ENCODE assay signal across 8 cellular contexts in genomic region chr1:8097077-8097799, GRCh38.
DNase-seq lines count a peak whose midpoint lies in the region; ATAC-seq, FAIRE-seq and TF ChIP-seq lines count a peak whose summit lies in the region.

No MANE protein-coding gene starts in this region.

- in situ Hi-C loops in Caki2 (cut with HindIII; ENCODE audit: low pct_unique_long_range_greater_than_20kb, low sequenced_read_pairs) = loop anchor here (5.0 kb wide), 1 partner anchor 60 kb away; no protein-coding TSS in a partner anchor

- FAIRE-seq in bronchial epithelial cell (lab: Jason Lieb, UNC) = no peak

- DNase-seq in Caki2 (ENCODE audit: low read depth) = peak; percentile 89
- peak; percentile 18 for DNase-seq in NCI-H748 treated with DMSO at 0.1 percent for 48 hours (lab: John Stamatoyannopoulos, UW)
- peak; percentile 99 for DNase-seq in bronchial epithelial cell (ENCODE audit: low read depth)
- DNase-seq in germinal center (ENCODE audit: low spot score) = no peak
- DNase-seq in COLO829 (ENCODE audit: low spot score) = no peak

- no peaks in the 10 kb centered on the region for H3K9me3 ChIP-seq in neuron (ENCODE audit: low read length)

- peaks cover 6% of the 10 kb centered on the region for H3K4me1 ChIP-seq in neuron (ENCODE audit: insufficient read depth, low read length)

- H3K4me3 ChIP-seq in bronchial epithelial cell (ENCODE audit: low read depth, low read length) (no peak overlapping the region), neuron (ENCODE audit: low read length) (no peak overlapping the region)

- peak; percentile 82 for ATAC-seq in GM19035 (IDR thresholded peaks at IDR 0.05; ENCODE audit: unreplicated experiment)
- ATAC-seq in HG03135 (IDR thresholded peaks at IDR 0.05; ENCODE audit: unreplicated experiment) = peak; percentile 84

- H2AFZ ChIP-seq in neuron (ENCODE audit: low read depth, low read length) = peak overlapping the region; percentile 46

- TF ChIP-seq CTCF in bronchial epithelial cell (IDR thresholded peaks at IDR 0.05; ENCODE audit: insufficient read depth, low read length, severe bottlenecking) = no peak

- H3K36me3 ChIP-seq in bronchial epithelial cell (ENCODE audit: control insufficient read depth, insufficient read depth, low read length) (no peaks in the 10 kb centered on the region), neuron (ENCODE audit: insufficient read depth, low read length) (no peaks in the 10 kb centered on the region)

- no peaks in the 10 kb centered on the region for H3K27me3 ChIP-seq in bronchial epithelial cell (ENCODE audit: control insufficient read depth, insufficient read depth, low read length)
- no peaks in the 10 kb centered on the region for H3K27me3 ChIP-seq in neuron (ENCODE audit: insufficient read depth, low read length)

Comparison
In these comparisons a context has a peak if more than half of its experiments do, and no peak if none do; other contexts are left out.
1. DNase-seq: peak in Caki2 (single experiment), NCI-H748 treated with DMSO at 0.1 percent for 48 hours (single experiment) and bronchial epithelial cell (single experiment); none in germinal center (single experiment) and COLO829 (single experiment).